ENCODE assay signal across 23 cellular contexts in genomic region chr3:35137612-35138011, GRCh38.
"Had no signal": no experiment of that assay in that cellular context is flagged by ENCODE, and none has a peak within 500 bp of the region (broad histone marks: within the 10 kb centered on the region; RNA-seq: fewer than 3 reads in every experiment).

No MANE protein-coding gene starts in this region.

- H3K27me3 ChIP-seq: heart left ventricle, sigmoid colon, stomach, transverse colon had no signal

- H3K4me3 ChIP-seq: coronary artery, heart left ventricle, lung, prostate gland, sigmoid colon, smooth muscle cell, stomach, thoracic aorta, transverse colon had no signal

- ATAC-seq: esophagus mucosa; left ventricle myocardium superior; naive thymus-derived CD4-positive, alpha-beta T cell; stimulated activated effector memory CD8-positive, alpha-beta T cell treated with anti-CD3 and anti-CD28 coated beads, Interleukin-12 subunit alpha, Interleukin-12 subunit beta, amount 100 ng/mL, for 72 hours had no signal

- H3K79me2 ChIP-seq: parathyroid adenoma had no signal

- H3K27ac Mint-ChIP-seq: naive thymus-derived CD4-positive, alpha-beta T cell; nephron progenitor cell; stimulated activated effector memory CD8-positive, alpha-beta T cell treated with anti-CD3 and anti-CD28 coated beads, Interleukin-12 subunit alpha, Interleukin-12 subunit beta, amount 100 ng/mL, for 72 hours had no signal

- H3K4me1 ChIP-seq: heart left ventricle, parathyroid adenoma, prostate gland, sigmoid colon, stomach, transverse colon had no signal

- H3K4me1 Mint-ChIP-seq: naive thymus-derived CD4-positive, alpha-beta T cell; nephron progenitor cell; stimulated activated effector memory CD8-positive, alpha-beta T cell treated with anti-CD3 and anti-CD28 coated beads, Interleukin-12 subunit alpha, Interleukin-12 subunit beta, amount 100 ng/mL, for 72 hours had no signal

- H3K4me2 ChIP-seq: smooth muscle cell had no signal

- H3K27me3 Mint-ChIP-seq: naive thymus-derived CD4-positive, alpha-beta T cell had no signal

- H3K27ac ChIP-seq: coronary artery, heart left ventricle, parathyroid adenoma, prostate gland, sigmoid colon, stomach, thoracic aorta, transverse colon had no signal

- H2AFZ ChIP-seq: parathyroid adenoma had no signal

- H3K9me3 ChIP-seq: prostate gland, transverse colon had no signal

- H3K36me3 ChIP-seq: heart left ventricle, prostate gland, sigmoid colon, stomach, thoracic aorta, transverse colon had no signal

- H3K9ac ChIP-seq: parathyroid adenoma had no signal

- DNase-seq: caudate nucleus; effector CD4-positive, alpha-beta T cell; heart left ventricle; hypothalamus; left ventricle myocardium superior; mesenchymal stem cell; midbrain; naive thymus-derived CD4-positive, alpha-beta T cell; nephron progenitor cell; sigmoid colon; stimulated activated CD4-positive, alpha-beta T cell treated with anti-CD3 and anti-CD28 coated beads, Interleukin-2, amount 100 ng/mL, for 48 hours; stimulated activated CD8-positive, alpha-beta memory T cell treated with anti-CD3 and anti-CD28 coated beads, Interleukin-4, amount 100 ng/mL, for 48 hours; stomach; substantia nigra; transverse colon had no signal

- H3K4me3 Mint-ChIP-seq: naive thymus-derived CD4-positive, alpha-beta T cell; nephron progenitor cell; stimulated activated effector memory CD8-positive, alpha-beta T cell treated with anti-CD3 and anti-CD28 coated beads, Interleukin-12 subunit alpha, Interleukin-12 subunit beta, amount 100 ng/mL, for 72 hours had no signal

- H3K36me3 Mint-ChIP-seq: naive thymus-derived CD4-positive, alpha-beta T cell; stimulated activated effector memory CD8-positive, alpha-beta T cell treated with anti-CD3 and anti-CD28 coated beads, Interleukin-12 subunit alpha, Interleukin-12 subunit beta, amount 100 ng/mL, for 72 hours had no signal
